Comparison of ENCODE assay signal across 8 cellular contexts in the genomic region with DNA sequence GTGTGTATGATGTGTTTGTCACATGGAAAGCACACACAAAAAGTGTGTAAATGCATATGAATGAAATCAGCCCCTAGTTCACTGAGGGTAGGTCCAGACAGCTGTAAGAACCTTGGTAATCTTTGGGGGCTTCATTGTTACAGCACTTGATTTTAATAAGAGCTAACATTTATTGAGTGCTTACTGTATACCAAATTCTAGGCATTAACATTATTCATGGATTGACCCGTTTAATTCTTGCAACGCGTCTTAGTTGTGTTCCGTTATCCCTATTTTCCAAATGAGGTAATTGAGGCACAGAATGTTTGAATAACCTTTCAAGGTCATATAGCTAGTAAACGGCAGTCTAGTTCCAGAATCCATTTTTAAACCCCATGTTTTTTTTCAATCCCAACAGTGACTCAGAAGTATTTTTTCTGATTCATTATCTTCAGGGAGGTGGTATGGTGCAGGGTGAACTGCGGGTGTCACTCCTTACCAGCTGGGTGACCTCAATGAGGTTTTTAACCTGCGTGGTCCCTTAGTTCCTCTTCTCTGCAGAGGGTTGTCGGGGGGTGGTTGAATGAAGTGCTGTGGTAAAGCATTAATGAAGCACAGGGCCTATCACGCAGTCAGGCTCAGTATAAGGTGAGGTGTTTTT.
A peak's percentile ranks its signal among the peaks of the same experiment; 100 is the strongest.
DNase-seq lines count a peak whose midpoint lies in the region; ATAC-seq lines count a peak whose summit lies in the region.

No MANE protein-coding gene starts in this region.

- H3K9me3 Mint-ChIP-seq in activated naive CD4-positive, alpha-beta T cell treated with anti-CD3 and anti-CD28 coated beads, Interleukin-2, amount 10 ng/mL, durations not matched to agents 7 days and 5 days, result no peaks in the 10 kb centered on the region

- no peaks in the 10 kb centered on the region for H3K27me3 Mint-ChIP-seq in activated naive CD4-positive, alpha-beta T cell treated with anti-CD3 and anti-CD28 coated beads, Interleukin-2, amount 10 ng/mL, durations not matched to agents 7 days and 5 days

- CTCF ChIA-PET in activated naive CD4-positive, alpha-beta T cell treated with anti-CD3 and anti-CD28 coated beads, Interleukin-2, amount 10 ng/mL, durations not matched to agents 7 days and 5 days (lab: Charles Lee), result interaction anchor here (0.8 to 1.7 kb wide), 5 partner anchors 10 to 72 kb away, joined by 3 to 4 read pairs (median 3); no protein-coding TSS in a partner anchor

- DNase-seq in OCI-M1 (lab: John Stamatoyannopoulos, UW) (peak; percentile 77), NCI-H146 treated with DMSO at 0.1 percent for 48 hours (lab: John Stamatoyannopoulos, UW; ENCODE audit: unreplicated experiment) (no peak), dedifferentiated amniotic fluid mesenchymal stem cell (ENCODE audit: extremely low spot score) (no peak), DMS79 treated with DMSO at 0.1 percent for 48 hours (lab: John Stamatoyannopoulos, UW) (no peak)
- DNase-seq in activated naive CD4-positive, alpha-beta T cell treated with anti-CD3 and anti-CD28 coated beads, Interleukin-2, amount 10 ng/mL, durations not matched to agents 7 days and 5 days, result peak; percentile 41
- peak; percentile 54 for DNase-seq in stimulated activated CD4-positive, alpha-beta T cell treated with anti-CD3 and anti-CD28 coated beads, Interleukin-1b, Interleukin-23, amount 100 ng/mL, for 48 hours

- peak; percentile 61 for ATAC-seq in GM19463 (IDR thresholded peaks at IDR 0.05; ENCODE audit: unreplicated experiment)
- ATAC-seq in GM21576 (IDR thresholded peaks at IDR 0.05; ENCODE audit: unreplicated experiment), result no peak

- H3K4me1 Mint-ChIP-seq in activated naive CD4-positive, alpha-beta T cell treated with anti-CD3 and anti-CD28 coated beads, Interleukin-2, amount 10 ng/mL, durations not matched to agents 7 days and 5 days, result peaks cover 78% of the 10 kb centered on the region

- H3K36me3 Mint-ChIP-seq in activated naive CD4-positive, alpha-beta T cell treated with anti-CD3 and anti-CD28 coated beads, Interleukin-2, amount 10 ng/mL, durations not matched to agents 7 days and 5 days, result peaks cover 62% of the 10 kb centered on the region

- no peak overlapping the region for H3K4me3 Mint-ChIP-seq in activated naive CD4-positive, alpha-beta T cell treated with anti-CD3 and anti-CD28 coated beads, Interleukin-2, amount 10 ng/mL, durations not matched to agents 7 days and 5 days

- no peak overlapping the region for H3K27ac Mint-ChIP-seq in activated naive CD4-positive, alpha-beta T cell treated with anti-CD3 and anti-CD28 coated beads, Interleukin-2, amount 10 ng/mL, durations not matched to agents 7 days and 5 days

Comparison
In these comparisons a context has a peak if more than half of its experiments do, and no peak if none do; other contexts are left out.
1. DNase-seq: peak in OCI-M1 (single experiment), activated naive CD4-positive, alpha-beta T cell treated with anti-CD3 and anti-CD28 coated beads, Interleukin-2, amount 10 ng/mL, durations not matched to agents 7 days and 5 days (single experiment) and stimulated activated CD4-positive, alpha-beta T cell treated with anti-CD3 and anti-CD28 coated beads, Interleukin-1b, Interleukin-23, amount 100 ng/mL, for 48 hours (single experiment); none in NCI-H146 treated with DMSO at 0.1 percent for 48 hours (single experiment), dedifferentiated amniotic fluid mesenchymal stem cell (single experiment) and DMS79 treated with DMSO at 0.1 percent for 48 hours (single experiment).